ENCODE assay signal across 1 cellular context in the genomic region with DNA sequence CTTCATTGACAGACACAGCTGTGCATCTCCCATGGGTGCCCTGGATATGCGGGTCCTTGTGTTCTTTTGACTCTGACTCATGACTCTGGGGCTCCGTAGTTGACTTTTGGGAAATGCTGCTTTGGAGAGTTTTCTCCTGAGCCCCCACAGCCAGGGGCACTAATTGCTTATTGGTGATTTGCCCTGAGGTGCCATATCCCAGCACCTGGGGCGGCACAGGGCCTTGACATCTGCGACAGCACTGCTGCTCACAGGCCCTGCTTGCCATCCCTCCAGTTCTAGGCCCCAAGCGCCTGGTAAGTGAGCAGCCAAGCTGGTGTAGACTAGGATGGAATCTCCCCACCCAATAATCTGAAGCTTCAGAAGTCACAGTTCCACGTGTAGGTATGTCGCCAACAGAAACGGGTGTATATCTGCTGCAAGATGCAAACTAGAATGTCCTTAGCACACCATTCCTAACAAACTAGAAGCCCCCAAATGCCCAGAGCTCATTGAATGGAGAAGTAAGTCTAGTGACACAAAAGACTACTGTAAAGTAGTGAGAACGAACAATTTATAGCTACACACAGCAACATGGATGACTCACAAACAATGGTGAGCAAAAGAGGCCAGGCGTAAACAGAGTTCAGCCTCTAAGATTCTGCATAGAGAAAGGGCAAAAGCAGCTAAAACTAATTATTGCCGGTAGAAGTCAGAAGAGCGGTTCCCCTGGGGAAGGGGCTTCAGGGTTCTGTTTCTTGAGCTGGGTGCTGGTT.
TF ChIP-seq lines count a peak whose summit lies in the region.

No MANE protein-coding gene starts in this region.

TF ChIP-seq in IMR-90, 13 proteins besides CTCF, POLR2A, EP300 and RAD21 (continued from another document):
- TF ChIP-seq NFE2L2 (IDR thresholded peaks at IDR 0.05; ENCODE audit: low read depth, low read length), result no peak
- no peak for TF ChIP-seq RCOR1 (IDR thresholded peaks at IDR 0.05; ENCODE audit: insufficient replicate concordance, low read length)
- no peak for TF ChIP-seq MXI1 (IDR thresholded peaks at IDR 0.05; ENCODE audit: borderline replicate concordance, low read depth, low read length)
- TF ChIP-seq MAZ (IDR thresholded peaks at IDR 0.05; ENCODE audit: borderline replicate concordance, low read depth, low read length), result no peak
- TF ChIP-seq MAFK (IDR thresholded peaks at IDR 0.05; ENCODE audit: low read depth, low read length), result no peak
TF ChIP-seq in IMR-90: peak in this region for 0.
